ENCODE assay signal across 10 cellular contexts in the genomic region with DNA sequence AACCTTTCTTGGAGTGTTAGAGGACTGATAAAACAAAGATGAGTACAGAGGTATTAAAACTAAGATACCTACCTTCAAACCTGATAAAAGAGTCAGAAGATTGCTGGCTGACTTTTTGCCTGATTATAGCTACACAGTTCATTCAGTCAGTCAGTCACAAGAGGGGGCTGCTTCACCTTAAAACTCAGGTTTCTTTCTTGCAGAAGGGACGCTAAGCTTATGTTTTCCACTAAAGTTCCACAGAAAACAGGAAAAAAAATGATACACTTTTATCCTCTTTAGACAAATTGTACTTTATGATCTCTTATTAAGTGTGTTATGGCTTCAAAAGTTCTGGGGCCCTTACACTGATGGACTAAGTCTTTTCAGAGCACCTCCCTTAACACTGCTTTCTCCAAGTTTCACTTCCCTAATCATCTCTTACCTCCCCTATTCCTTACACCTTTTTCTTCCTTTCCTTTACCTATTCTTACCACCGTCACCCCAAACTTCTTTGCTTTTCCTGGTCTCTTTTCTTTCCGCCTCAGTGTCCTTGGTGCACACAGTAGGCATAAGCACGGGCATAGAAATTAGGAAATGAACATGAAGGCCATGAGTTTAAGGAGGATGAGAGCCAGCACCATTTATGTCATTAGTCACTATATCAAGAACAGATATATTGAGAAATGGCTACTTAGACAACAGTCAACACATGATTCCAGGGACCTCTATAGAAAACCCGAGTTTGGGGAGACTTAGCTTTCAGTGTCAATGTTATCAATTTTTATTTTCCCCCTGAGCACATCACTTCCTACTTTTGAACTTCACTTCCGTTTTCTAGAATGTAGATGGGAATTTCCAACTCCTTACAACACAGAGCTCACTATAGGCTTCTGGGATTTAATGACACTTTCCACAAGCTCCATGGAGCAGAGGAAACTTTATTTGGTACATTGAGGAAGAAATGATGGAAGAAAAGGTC.
DNase-seq lines count a peak whose midpoint lies in the region; ATAC-seq and TF ChIP-seq lines count a peak whose summit lies in the region.
"Had no signal": no experiment of that assay in that cellular context is flagged by ENCODE, and none has a peak within 500 bp of the region (broad histone marks: within the 10 kb centered on the region; RNA-seq: fewer than 3 reads in every experiment).

No MANE protein-coding gene starts in this region.

- H3K27ac Mint-ChIP-seq in CD4-positive, alpha-beta T cell: peak overlapping the region; percentile 96
- H3K27ac Mint-ChIP-seq in activated CD8-positive, alpha-beta T cell treated with anti-CD3 and anti-CD28 coated beads, Interleukin-2, amount 10 ng/mL, durations not matched to agents 7 days and 5 days: peak overlapping the region; percentile 84

- H3K79me2 ChIP-seq in HCT116 (ENCODE audit: insufficient read depth, low read length): no peaks in the 10 kb centered on the region

- no TSS peak for BruUV-seq in HCT116 (replicated peaks; lab: Mats Ljungman, UMichigan)

- no peak overlapping the region for H3K9ac ChIP-seq in HCT116 (ENCODE audit: low read length)

- H2AFZ ChIP-seq in HCT116 (ENCODE audit: low read depth, low read length, poor library complexity, severe bottlenecking): no peak overlapping the region

- CTCF ChIA-PET in CD4-positive, alpha-beta T cell (lab: Charles Lee): interaction anchor here (1.0 to 1.2 kb wide), 3 partner anchors 10 to 448 kb away, joined by 3 to 5 read pairs (median 3); no protein-coding TSS in a partner anchor
- CTCF ChIA-PET in HCT116 (lab: Charles Lee): interaction anchor here (1.0 to 2.6 kb wide), 11 partner anchors 9 to 255 kb away, joined by 3 to 15 read pairs (median 5); no protein-coding TSS in a partner anchor
- CTCF ChIA-PET in activated CD8-positive, alpha-beta T cell treated with anti-CD3 and anti-CD28 coated beads, Interleukin-2, amount 10 ng/mL, durations not matched to agents 7 days and 5 days (lab: Charles Lee): interaction anchor here (0.7 to 4.2 kb wide), 19 partner anchors 9 to 537 kb away, joined by 3 to 25 read pairs (median 5); no protein-coding TSS in a partner anchor

- peak overlapping the region; percentile 59 for H3K27ac ChIP-seq in CD4-positive, alpha-beta T cell (ENCODE audit: low read depth, low read length)
- H3K27ac ChIP-seq in HCT116 (ENCODE audit: low read depth, low read length): no peak overlapping the region
- H3K27ac ChIP-seq: spleen, testis had no signal

- H3K9me2 ChIP-seq in HCT116 (ENCODE audit: insufficient read depth): no peaks in the 10 kb centered on the region

- peak overlapping the region; percentile 75 for H3K4me3 Mint-ChIP-seq in CD4-positive, alpha-beta T cell
- H3K4me3 Mint-ChIP-seq in activated CD8-positive, alpha-beta T cell treated with anti-CD3 and anti-CD28 coated beads, Interleukin-2, amount 10 ng/mL, durations not matched to agents 7 days and 5 days: peak overlapping the region; percentile 79

- H3K4me1 ChIP-seq in HCT116 (ENCODE audit: control insufficient read depth in 1 of 2, insufficient read depth in 2 of 2, low read length in 2 of 2): no peaks in the 10 kb centered on the region
- H3K4me1 ChIP-seq: spleen, testis had no signal

- no peaks in the 10 kb centered on the region for H4K20me1 ChIP-seq in HCT116 (ENCODE audit: insufficient read depth)

- H3K9me3 ChIP-seq in CD4-positive, alpha-beta T cell (ENCODE audit: control insufficient read depth, low read length): no peaks in the 10 kb centered on the region
- H3K9me3 ChIP-seq in HCT116 (ENCODE audit: control insufficient read depth in 1 of 2, insufficient read depth in 1 of 2, low read depth in 1 of 2, low read length in 2 of 2): no peaks in the 10 kb centered on the region
- H3K9me3 ChIP-seq: testis had no signal

- no peak overlapping the region for H3K4me2 ChIP-seq in HCT116 (ENCODE audit: low read length)

- intact Hi-C loops in CD4-positive, alpha-beta T cell (cut with DNase I, micrococcal nuclease): loop anchor here (5.0 to 10.0 kb wide), 3 partner anchors 40 to 532 kb away; no protein-coding TSS in a partner anchor
- intact Hi-C loops in HCT116 (cut with micrococcal nuclease): no loop called here

- 0 out of 2 replicates have a peak, but pooled peaks have one; percentile 10 for TF ChIP-seq RAD21 in HCT116 (IDR thresholded peaks at IDR 0.05; ENCODE audit: low read depth)

- H3K4me1 Mint-ChIP-seq in CD4-positive, alpha-beta T cell (ENCODE audit: low read depth): peaks cover 21% of the 10 kb centered on the region
- peaks cover 17% of the 10 kb centered on the region for H3K4me1 Mint-ChIP-seq in activated CD8-positive, alpha-beta T cell treated with anti-CD3 and anti-CD28 coated beads, Interleukin-2, amount 10 ng/mL, durations not matched to agents 7 days and 5 days (ENCODE audit: low read depth)

- TF ChIP-seq CTCF in CD4-positive, alpha-beta T cell (IDR thresholded peaks at IDR 0.05): no peak
- TF ChIP-seq CTCF in HCT116 (IDR thresholded peaks at IDR 0.05 in 2 of 3, conservative IDR thresholded peaks at IDR 0.05 in 1 of 3; ENCODE audit: borderline replicate concordance in 1 of 3, insufficient read depth in 1 of 3, low read depth in 2 of 3, low read length in 2 of 3) (peak in 2 of 3 experiments; percentile 19 to 28; a peak in 3 of 6 replicates), kidney epithelial cell (IDR thresholded peaks at IDR 0.05; ENCODE audit: insufficient read depth, low read length, poor library complexity, severe bottlenecking) (peak; percentile 43)

- peak; percentile 46 for ATAC-seq in CD4-positive, alpha-beta T cell (ENCODE audit: poor library complexity)
- no peak for ATAC-seq in HCT116
- ATAC-seq in activated CD8-positive, alpha-beta T cell treated with anti-CD3 and anti-CD28 coated beads, Interleukin-2, amount 10 ng/mL, durations not matched to agents 7 days and 5 days: peak; percentile 50

- TF ChIP-seq POLR2A in HCT116 (IDR thresholded peaks at IDR 0.05; ENCODE audit: borderline replicate concordance, extremely low read depth, insufficient read depth, insufficient read length): no peak

- DNase-seq in CD4-positive, alpha-beta T cell: peak in 1 of 10 experiments; percentile 10
- DNase-seq in HCT116 (ENCODE audit: low read depth, low spot score): no peak
- peak; percentile 45 for DNase-seq in activated CD8-positive, alpha-beta T cell treated with anti-CD3 and anti-CD28 coated beads, Interleukin-2, amount 10 ng/mL, durations not matched to agents 7 days and 5 days
- no peak for DNase-seq in kidney epithelial cell (ENCODE audit: low read depth)
- no peak for DNase-seq in D341Med (ENCODE audit: low spot score)
- DNase-seq in NCI-H748 treated with DMSO at 0.1 percent for 48 hours (lab: John Stamatoyannopoulos, UW): no peak
- no peak for DNase-seq in globus pallidus (ENCODE audit: low spot score)
- DNase-seq in NCI-H1694 treated with DMSO at 0.1 percent for 48 hours (lab: John Stamatoyannopoulos, UW): no peak
- DNase-seq: spleen, testis had no signal

- no peaks in the 10 kb centered on the region for H3K36me3 Mint-ChIP-seq in CD4-positive, alpha-beta T cell (ENCODE audit: low read depth)
- peaks cover 2% of the 10 kb centered on the region for H3K36me3 Mint-ChIP-seq in activated CD8-positive, alpha-beta T cell treated with anti-CD3 and anti-CD28 coated beads, Interleukin-2, amount 10 ng/mL, durations not matched to agents 7 days and 5 days (ENCODE audit: low read depth)

- RAD21 ChIA-PET in HCT116 (lab: Charles Lee; ENCODE audit: low non-redundant PET in 1 of 2, low total read pairs in 2 of 2, uncharacterized antibody in 2 of 2, unreplicated experiment in 2 of 2): no interaction called here

- H3K36me3 ChIP-seq in HCT116 (ENCODE audit: control insufficient read depth in 1 of 2, insufficient read depth in 2 of 2, low read length in 2 of 2) (no peaks in the 10 kb centered on the region), kidney epithelial cell (ENCODE audit: control insufficient read depth, insufficient read depth, low read length) (no peaks in the 10 kb centered on the region)
- H3K36me3 ChIP-seq: spleen had no signal

- POLR2A ChIA-PET in CD4-positive, alpha-beta T cell (lab: Charles Lee): interaction anchor here (0.6 to 3.2 kb wide), 16 partner anchors 9 to 448 kb away, joined by 3 to 26 read pairs (median 4); no protein-coding TSS in a partner anchor
- POLR2A ChIA-PET in HCT116 (lab: Charles Lee): interaction anchor here (0.9 kb wide), 1 partner anchor 78 kb away, joined by 3 read pairs; no protein-coding TSS in a partner anchor
- POLR2A ChIA-PET in activated CD8-positive, alpha-beta T cell treated with anti-CD3 and anti-CD28 coated beads, Interleukin-2, amount 10 ng/mL, durations not matched to agents 7 days and 5 days (lab: Charles Lee): interaction anchor here (0.6 to 1.7 kb wide), 7 partner anchors 9 to 447 kb away, joined by 3 to 6 read pairs (median 3); no protein-coding TSS in a partner anchor

- no peaks in the 10 kb centered on the region for H3K27me3 ChIP-seq in CD4-positive, alpha-beta T cell (ENCODE audit: control insufficient read depth, insufficient read depth, low read length)
- H3K27me3 ChIP-seq in HCT116 (ENCODE audit: insufficient read depth, low read length) (peaks cover 27% of the 10 kb centered on the region), kidney epithelial cell (ENCODE audit: control insufficient read depth, insufficient read depth, low read length) (no peaks in the 10 kb centered on the region)
- H3K27me3 ChIP-seq: spleen, testis had no signal

- no peak overlapping the region for H3K4me3 ChIP-seq in HCT116 (replicated peaks in 1 of 2; ENCODE audit: low read depth in 1 of 2, low read length in 2 of 2)
- H3K4me3 ChIP-seq in kidney epithelial cell (ENCODE audit: low read depth, low read length): no peak overlapping the region
- H3K4me3 ChIP-seq: spleen, testis had no signal

- no peaks in the 10 kb centered on the region for H3K27me3 Mint-ChIP-seq in CD4-positive, alpha-beta T cell
- peaks cover 5% of the 10 kb centered on the region for H3K27me3 Mint-ChIP-seq in activated CD8-positive, alpha-beta T cell treated with anti-CD3 and anti-CD28 coated beads, Interleukin-2, amount 10 ng/mL, durations not matched to agents 7 days and 5 days (ENCODE audit: low read depth)

- H3K9me3 Mint-ChIP-seq in CD4-positive, alpha-beta T cell: no peaks in the 10 kb centered on the region
- H3K9me3 Mint-ChIP-seq in activated CD8-positive, alpha-beta T cell treated with anti-CD3 and anti-CD28 coated beads, Interleukin-2, amount 10 ng/mL, durations not matched to agents 7 days and 5 days (ENCODE audit: insufficient read depth): no peaks in the 10 kb centered on the region

TF ChIP-seq in HCT116, 20 proteins besides CTCF, POLR2A, EP300 and RAD21 (continues in another document):
- no peak for TF ChIP-seq EZH2phosphoT487 (IDR thresholded peaks at IDR 0.05; ENCODE audit: borderline replicate concordance)
- TF ChIP-seq ZNF274 (IDR thresholded peaks at IDR 0.05; ENCODE audit: low read depth, low read length): no peak
